ENCODE assay signal across 1 cellular context in the genomic region with DNA sequence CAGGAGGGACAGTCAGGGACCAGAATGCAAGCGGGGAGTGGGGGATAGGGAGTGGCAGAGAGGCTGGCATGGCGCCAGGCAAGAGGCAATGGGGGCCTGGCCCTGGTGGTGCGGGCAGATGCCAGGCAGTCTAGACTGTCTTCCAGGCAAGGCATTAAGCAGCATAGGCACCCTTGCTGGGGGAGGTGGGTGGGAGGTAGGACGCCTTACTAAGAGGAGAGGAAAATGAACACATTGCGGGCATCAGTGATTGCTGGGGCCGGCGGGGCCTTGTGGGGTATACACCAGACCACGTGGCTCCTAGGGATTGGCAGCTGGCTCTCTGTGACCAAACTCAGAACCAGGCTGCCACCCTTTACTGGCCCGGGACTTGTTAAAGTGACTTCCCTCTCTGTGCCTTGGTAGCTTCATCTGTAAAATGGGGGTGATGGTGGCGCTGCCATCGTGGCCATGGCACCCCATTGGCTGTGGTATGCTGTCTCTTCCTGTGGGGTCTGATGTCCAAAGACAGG.
TF ChIP-seq lines count a peak whose summit lies in the region.

No MANE protein-coding gene starts in this region.

TF ChIP-seq in HCT116, 20 proteins besides CTCF, POLR2A, EP300 and RAD21 (continued from another document):
- TF ChIP-seq, protein P1, sequence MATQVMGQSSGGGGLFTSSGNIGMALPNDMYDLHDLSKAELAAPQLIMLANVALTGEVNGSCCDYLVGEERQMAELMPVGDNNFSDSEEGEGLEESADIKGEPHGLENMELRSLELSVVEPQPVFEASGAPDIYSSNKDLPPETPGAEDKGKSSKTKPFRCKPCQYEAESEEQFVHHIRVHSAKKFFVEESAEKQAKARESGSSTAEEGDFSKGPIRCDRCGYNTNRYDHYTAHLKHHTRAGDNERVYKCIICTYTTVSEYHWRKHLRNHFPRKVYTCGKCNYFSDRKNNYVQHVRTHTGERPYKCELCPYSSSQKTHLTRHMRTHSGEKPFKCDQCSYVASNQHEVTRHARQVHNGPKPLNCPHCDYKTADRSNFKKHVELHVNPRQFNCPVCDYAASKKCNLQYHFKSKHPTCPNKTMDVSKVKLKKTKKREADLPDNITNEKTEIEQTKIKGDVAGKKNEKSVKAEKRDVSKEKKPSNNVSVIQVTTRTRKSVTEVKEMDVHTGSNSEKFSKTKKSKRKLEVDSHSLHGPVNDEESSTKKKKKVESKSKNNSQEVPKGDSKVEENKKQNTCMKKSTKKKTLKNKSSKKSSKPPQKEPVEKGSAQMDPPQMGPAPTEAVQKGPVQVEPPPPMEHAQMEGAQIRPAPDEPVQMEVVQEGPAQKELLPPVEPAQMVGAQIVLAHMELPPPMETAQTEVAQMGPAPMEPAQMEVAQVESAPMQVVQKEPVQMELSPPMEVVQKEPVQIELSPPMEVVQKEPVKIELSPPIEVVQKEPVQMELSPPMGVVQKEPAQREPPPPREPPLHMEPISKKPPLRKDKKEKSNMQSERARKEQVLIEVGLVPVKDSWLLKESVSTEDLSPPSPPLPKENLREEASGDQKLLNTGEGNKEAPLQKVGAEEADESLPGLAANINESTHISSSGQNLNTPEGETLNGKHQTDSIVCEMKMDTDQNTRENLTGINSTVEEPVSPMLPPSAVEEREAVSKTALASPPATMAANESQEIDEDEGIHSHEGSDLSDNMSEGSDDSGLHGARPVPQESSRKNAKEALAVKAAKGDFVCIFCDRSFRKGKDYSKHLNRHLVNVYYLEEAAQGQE (IDR thresholded peaks at IDR 0.05; ENCODE audit: low read depth): no peak
- no peak for TF ChIP-seq JUND (IDR thresholded peaks at IDR 0.05)
